Comparison of ENCODE assay signal across 11 cellular contexts in genomic region chr4:93852680-93853079, GRCh38. TPM values are rescaled to one million over a fixed set of nuclear protein-coding genes. Genes with fewer than 3 reads are reported as not detected.
"Had no signal": no experiment of that assay in that cellular context is flagged by ENCODE, and none has a peak within 500 bp of the region (broad histone marks: within the 10 kb centered on the region; RNA-seq: fewer than 3 reads in every experiment).

No MANE protein-coding gene starts in this region.

- DNase-seq: GOT3, H7, HFFc6, IMR-90, KG1 had no signal

- H3K36me3 ChIP-seq: HAP-1 had no signal

- H3K9me3 ChIP-seq: HAP-1 had no signal

- H3K27ac ChIP-seq: HL-60 had no signal

- H3K4me1 ChIP-seq: HAP-1 had no signal

- FAIRE-seq: HTR-8/SVneo, K562 had no signal

- H3K4me3 ChIP-seq: HAP-1, K562 had no signal

- ATAC-seq: HCT116, K562 had no signal

RNA-seq across cellular contexts. Expression of gene ATOH1, which starts 24.1 kb away (rescaled TPM):
- total RNA-seq: H4, HFFc6, IMR-90, K562 had no signal
- polyA plus RNA-seq: IMR-90, K562 had no signal
